In the genomic region with DNA sequence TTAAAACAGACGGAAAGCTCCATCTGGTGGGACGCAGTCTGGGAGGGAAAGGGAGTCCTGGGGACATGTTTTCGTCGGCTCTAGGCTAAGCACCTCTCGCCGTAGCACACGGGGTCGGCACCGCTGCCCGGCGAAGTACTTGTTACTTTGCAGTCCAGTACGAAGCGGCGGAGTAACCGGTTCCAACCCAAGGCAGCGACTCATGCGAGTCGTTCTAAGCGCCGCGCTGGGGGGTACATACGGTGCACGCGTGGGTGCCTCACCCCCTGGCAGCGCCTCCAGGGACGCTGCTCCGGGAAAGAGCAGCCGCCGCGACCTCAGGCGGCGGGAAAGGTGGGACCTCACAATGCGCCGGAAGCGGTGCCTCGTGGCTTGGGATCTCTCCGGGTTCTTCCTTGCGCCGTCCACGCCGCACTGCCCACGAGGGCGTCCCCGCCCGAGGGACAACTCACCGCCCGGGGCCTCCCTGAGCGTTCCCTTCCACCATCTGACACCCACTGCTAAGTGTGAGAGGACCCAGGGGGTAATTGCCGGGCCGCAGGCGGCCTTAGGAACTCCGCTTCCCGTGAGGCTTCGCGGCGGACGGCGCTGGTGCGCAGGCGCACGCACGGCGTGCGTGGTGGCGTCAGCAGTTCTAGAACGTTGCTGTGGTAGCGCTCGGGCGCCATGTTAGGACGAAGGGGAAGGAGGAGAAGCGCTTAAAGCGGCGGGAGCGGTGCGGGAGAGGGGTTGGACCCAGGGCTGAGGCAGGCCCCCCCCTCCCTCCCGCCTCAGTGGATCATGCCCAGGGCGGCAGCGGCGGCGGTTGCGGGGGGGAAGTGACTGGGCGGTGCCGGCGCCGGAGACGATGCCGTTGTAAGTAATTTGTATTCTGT, we compare ENCODE assay signal across 8 cellular contexts. TPM values are rescaled to one million over a fixed set of nuclear protein-coding genes. Genes with fewer than 3 reads are reported as not detected.
DNase-seq lines count a peak whose midpoint lies in the region; ATAC-seq, FAIRE-seq and TF ChIP-seq lines count a peak whose summit lies in the region.

A gene (plus strand): TSS at position 637 of the 875 bp plus-strand sequence. CDS start 211 bp downstream, at position 848.

- H3K9me2 ChIP-seq in Loucy (replicated peaks; ENCODE audit: low read depth, low read length) = no peaks in the 10 kb centered on the region

- no peaks in the 10 kb centered on the region for H3K36me3 ChIP-seq in Loucy (ENCODE audit: insufficient read depth, low read length)

- H3K9me3 Mint-ChIP-seq in nephron progenitor cell = peaks cover 24% of the 10 kb centered on the region
- H3K9me3 Mint-ChIP-seq in stimulated activated naive CD8-positive, alpha-beta T cell treated with anti-CD3 and anti-CD28 coated beads, Interleukin-15, amount 100 ng/mL, for 72 hours = no peaks in the 10 kb centered on the region

- peak within 1 kb of the TSS; percentile 99 for H3K27ac Mint-ChIP-seq in nephron progenitor cell
- peak within 1 kb of the TSS; percentile 97 to 99 for H3K27ac Mint-ChIP-seq in stimulated activated naive CD8-positive, alpha-beta T cell treated with anti-CD3 and anti-CD28 coated beads, Interleukin-15, amount 100 ng/mL, for 72 hours

- H3K27me3 Mint-ChIP-seq in nephron progenitor cell (ENCODE audit: low read depth, poor library complexity) = peaks cover 9% of the 10 kb centered on the region
- no peaks in the 10 kb centered on the region for H3K27me3 Mint-ChIP-seq in stimulated activated naive CD8-positive, alpha-beta T cell treated with anti-CD3 and anti-CD28 coated beads, Interleukin-15, amount 100 ng/mL, for 72 hours

- peak; percentile 51 for TF ChIP-seq POLR2A in H54 (IDR thresholded peaks at IDR 0.05; ENCODE audit: low read depth, low read length)
- TF ChIP-seq POLR2A in Raji (IDR thresholded peaks at IDR 0.05; ENCODE audit: insufficient read depth, low read depth, low read length) = peak; percentile 94

- peak within 1 kb of the TSS; percentile 88 for H3K4me3 ChIP-seq in Loucy (ENCODE audit: low read length, poor library complexity, severe bottlenecking)
- peak within 1 kb of the TSS; percentile 98 for H3K4me3 ChIP-seq in fibroblast of the aortic adventitia (ENCODE audit: low read depth, low read length)

- H3K79me2 ChIP-seq in Loucy (ENCODE audit: insufficient read depth, low read length) = peaks cover 59% of the 10 kb centered on the region

- peak; percentile 96 for DNase-seq in ELF-1 (ENCODE audit: low read depth, low spot score)
- peak; percentile 76 for DNase-seq in H54 (ENCODE audit: insufficient read length, low spot score)
- DNase-seq in activated effector memory CD4-positive, alpha-beta T cell treated with Interleukin-2 at 50 U/mL for 16 hours = peak; percentile 94
- peak; percentile 94 for DNase-seq in fibroblast of the aortic adventitia (ENCODE audit: low read depth)
- peak; percentile 92 for DNase-seq in nephron progenitor cell
- DNase-seq in stimulated activated naive CD8-positive, alpha-beta T cell treated with anti-CD3 and anti-CD28 coated beads, Interleukin-15, amount 100 ng/mL, for 72 hours = peak; percentile 96

- peaks cover 30% of the 10 kb centered on the region for H3K36me3 Mint-ChIP-seq in nephron progenitor cell (ENCODE audit: low read depth)

- H3K27me3 ChIP-seq in Loucy (ENCODE audit: insufficient read depth, low read length, poor library complexity, severe bottlenecking) = no peaks in the 10 kb centered on the region

- peaks cover 30% of the 10 kb centered on the region for H3K4me1 Mint-ChIP-seq in nephron progenitor cell
- H3K4me1 Mint-ChIP-seq in stimulated activated naive CD8-positive, alpha-beta T cell treated with anti-CD3 and anti-CD28 coated beads, Interleukin-15, amount 100 ng/mL, for 72 hours = peaks cover 32% of the 10 kb centered on the region

- peak; percentile 93 for ATAC-seq in stimulated activated naive CD8-positive, alpha-beta T cell treated with anti-CD3 and anti-CD28 coated beads, Interleukin-15, amount 100 ng/mL, for 72 hours

- no peaks in the 10 kb centered on the region for H3F3A ChIP-seq in Loucy (ENCODE audit: low read depth)

- peaks cover 38% of the 10 kb centered on the region for H3K4me1 ChIP-seq in Loucy (ENCODE audit: insufficient read depth, low read length, poor library complexity, severe bottlenecking)

- peak; percentile 27; the same call in 1 of the 2 replicates for TF ChIP-seq CTCF in Loucy (conservative IDR thresholded peaks at IDR 0.05; ENCODE audit: low read length)
- TF ChIP-seq CTCF in fibroblast of the aortic adventitia (IDR thresholded peaks at IDR 0.05; ENCODE audit: insufficient read depth, low read length) = no peak
- TF ChIP-seq CTCF in nephron progenitor cell (IDR thresholded peaks at IDR 0.05) = no peak

- H3K9ac ChIP-seq in Loucy (ENCODE audit: low read depth, low read length, poor library complexity, severe bottlenecking) = peak within 1 kb of the TSS; percentile 92

- no peaks in the 10 kb centered on the region for H3K9me3 ChIP-seq in Loucy (ENCODE audit: insufficient read depth, low read depth, low read length)

- peak within 1 kb of the TSS; percentile 96 for H3K4me2 ChIP-seq in Loucy (ENCODE audit: low read depth, low read length, poor library complexity, severe bottlenecking)

- peak; percentile 94 for FAIRE-seq in H54 (lab: Jason Lieb, UNC)

- peak within 1 kb of the TSS; percentile 97 for H2AFZ ChIP-seq in Loucy (ENCODE audit: low read length)

- H4K20me1 ChIP-seq in Loucy (ENCODE audit: insufficient read depth, low read length, poor library complexity, severe bottlenecking) = peaks cover 44% of the 10 kb centered on the region

- peak within 1 kb of the TSS; percentile 97 for H3K4me3 Mint-ChIP-seq in nephron progenitor cell
- peak within 1 kb of the TSS; percentile 91 to 94 for H3K4me3 Mint-ChIP-seq in stimulated activated naive CD8-positive, alpha-beta T cell treated with anti-CD3 and anti-CD28 coated beads, Interleukin-15, amount 100 ng/mL, for 72 hours

RNA-seq across cellular contexts. Expression of the gene that starts here (rescaled TPM):
- 85.1 and 124 TPM in 2 replicates for total RNA-seq in fibroblast of the aortic adventitia (ENCODE audit: low replicate concordance)

Comparison
In these comparisons a context has a peak if more than half of its experiments do, and no peak if none do; other contexts are left out.
1. Peak in every context shown above with its lines: DNase-seq, ATAC-seq and H3K4me3 ChIP-seq.